Comparison of ENCODE assay signal across 18 cellular contexts in the genomic region with DNA sequence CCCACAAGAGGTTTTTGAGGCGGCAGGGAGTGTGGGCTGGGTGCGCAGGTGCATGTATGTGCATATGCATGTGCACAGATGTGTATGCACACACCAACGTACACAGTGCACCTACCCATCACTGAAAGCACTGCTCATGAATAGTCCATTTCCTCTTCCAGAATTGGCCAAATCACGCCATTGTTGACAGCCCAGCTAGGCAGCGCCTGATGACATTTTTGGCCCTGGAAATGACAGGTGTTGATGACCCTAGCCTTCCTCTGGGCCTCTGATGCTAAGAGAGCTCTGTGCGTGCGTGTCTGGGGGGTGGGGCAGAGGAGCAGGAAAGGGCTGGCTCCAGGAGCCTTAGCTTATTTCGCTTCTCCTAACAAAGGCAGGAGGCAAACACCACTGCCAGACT.
DNase-seq lines count a peak whose midpoint lies in the region; TF ChIP-seq lines count a peak whose summit lies in the region.
"Had no signal": no experiment of that assay in that cellular context is flagged by ENCODE, and none has a peak within 500 bp of the region (broad histone marks: within the 10 kb centered on the region; RNA-seq: fewer than 3 reads in every experiment).

No MANE protein-coding gene starts in this region.

- 79% methylated on average over 8 of the region's 8 CpGs for WGBS in smooth muscle cell (ENCODE audit: low lambda C conversion rate)

- no peaks in the 10 kb centered on the region for H4K20me1 ChIP-seq in smooth muscle cell (ENCODE audit: low read depth)

- no peaks in the 10 kb centered on the region for H3K36me3 Mint-ChIP-seq in Calu3 (ENCODE audit: insufficient read depth, unreplicated experiment)

- no peak overlapping the region for H3K4me3 ChIP-seq in neuron (ENCODE audit: low read length)
- H3K4me3 ChIP-seq in smooth muscle cell, result no peak overlapping the region
- H3K4me3 ChIP-seq: gastroesophageal sphincter, left lung, mucosa of descending colon had no signal

- DNase-seq in DMS153 (lab: John Stamatoyannopoulos, UW) (peak; percentile 20), DMS153 treated with DMSO at 0.1 percent for 48 hours (lab: John Stamatoyannopoulos, UW; ENCODE audit: unreplicated experiment) (no peak), ELF-1 (ENCODE audit: low read depth, low spot score) (peak; percentile 20), smooth muscle cell (lab: John Stamatoyannopoulos, UW; ENCODE audit: unreplicated experiment) (no peak), Calu3 (no peak), cerebellum (ENCODE audit: low spot score) (no peak)
- DNase-seq: activated CD4-positive, alpha-beta T cell treated with anti-CD3 and anti-CD28 coated beads, Interleukin-2, amount 50 U/mL, for 4 hours; GDM1; KG1; left lung; mucosa of descending colon; NCI-H1105; stimulated activated CD4-positive, alpha-beta T cell treated with anti-CD3 and anti-CD28 coated beads, Interleukin-4, amount 100 ng/mL, for 24 hours had no signal

- H3K4me3 Mint-ChIP-seq in Calu3 (ENCODE audit: low read depth, unreplicated experiment), result no peak overlapping the region
- H3K4me3 Mint-ChIP-seq: B cell had no signal

- H3K27me3 Mint-ChIP-seq in Calu3 (ENCODE audit: unreplicated experiment), result peaks cover 42% of the 10 kb centered on the region

- CTCF ChIA-PET in Calu3 (lab: Charles Lee), result no interaction called here

- H3F3A ChIP-seq in smooth muscle cell (ENCODE audit: low read depth), result no peaks in the 10 kb centered on the region

- H3K36me3 ChIP-seq in neuron (ENCODE audit: insufficient read depth, low read length), result no peaks in the 10 kb centered on the region
- no peaks in the 10 kb centered on the region for H3K36me3 ChIP-seq in smooth muscle cell (ENCODE audit: low read depth)
- H3K36me3 ChIP-seq: gastroesophageal sphincter, left lung had no signal

- H3K4me1 ChIP-seq in neuron (ENCODE audit: insufficient read depth, low read length) (peaks cover 17% of the 10 kb centered on the region), smooth muscle cell (ENCODE audit: low read depth) (no peaks in the 10 kb centered on the region)

- no peaks in the 10 kb centered on the region for H3K4me1 Mint-ChIP-seq in Calu3 (ENCODE audit: low read depth, unreplicated experiment)
- H3K4me1 Mint-ChIP-seq: B cell had no signal

- H3K9me3 Mint-ChIP-seq in Calu3 (ENCODE audit: low read depth, unreplicated experiment), result no peaks in the 10 kb centered on the region

- intact Hi-C loops in Calu3 (cut with micrococcal nuclease; ENCODE audit: unreplicated experiment), result no loop called here

- H3K27me3 ChIP-seq in neuron (ENCODE audit: insufficient read depth, low read length) (no peaks in the 10 kb centered on the region), smooth muscle cell (ENCODE audit: low read depth) (peaks cover 3% of the 10 kb centered on the region)
- H3K27me3 ChIP-seq: gastroesophageal sphincter, left lung had no signal

- H3K9ac ChIP-seq in smooth muscle cell (ENCODE audit: low read depth), result no peak overlapping the region

- peak overlapping the region; percentile 31 for H3K27ac ChIP-seq in angular gyrus (ENCODE audit: low read depth, low read length)
- H3K27ac ChIP-seq in smooth muscle cell (ENCODE audit: low read depth), result no peak overlapping the region
- H3K27ac ChIP-seq: 22Rv1, gastroesophageal sphincter had no signal

- TF ChIP-seq CTCF in smooth muscle cell (IDR thresholded peaks at IDR 0.05; ENCODE audit: borderline replicate concordance, insufficient read depth, poor library complexity, severe bottlenecking) (no peak), Calu3 (IDR thresholded peaks at IDR 0.05; ENCODE audit: unreplicated experiment) (no peak)

- BruUV-seq in Calu3 (replicated peaks; lab: Mats Ljungman, UMichigan), result no TSS peak

- no peaks in the 10 kb centered on the region for H3K79me2 ChIP-seq in smooth muscle cell (ENCODE audit: low read depth)

- no peak overlapping the region for H3K27ac Mint-ChIP-seq in Calu3 (ENCODE audit: unreplicated experiment)
- H3K27ac Mint-ChIP-seq: B cell had no signal

- H2AFZ ChIP-seq in neuron (ENCODE audit: low read depth, low read length), result peak overlapping the region; percentile 11
- H2AFZ ChIP-seq in smooth muscle cell (ENCODE audit: low read depth), result no peak overlapping the region

- H3K9me3 ChIP-seq in neuron (ENCODE audit: low read length) (peaks cover 2% of the 10 kb centered on the region), smooth muscle cell (replicated peaks; ENCODE audit: low read depth) (no peaks in the 10 kb centered on the region)
- H3K9me3 ChIP-seq: left lung, mucosa of descending colon had no signal

- no peak overlapping the region for H3K4me2 ChIP-seq in smooth muscle cell

Comparison
In these comparisons a context has a peak if more than half of its experiments do, and no peak if none do; other contexts are left out.
1. DNase-seq: peak in DMS153 (single experiment) and ELF-1 (single experiment); none in DMS153 treated with DMSO at 0.1 percent for 48 hours (single experiment), smooth muscle cell (single experiment), Calu3 (single experiment) and cerebellum (single experiment).